Comparison of ENCODE assay signal across 24 cellular contexts in genomic region chr1:217586586-217586985, GRCh38. TPM values are rescaled to one million over a fixed set of nuclear protein-coding genes. Genes with fewer than 3 reads are reported as not detected.
"Had no signal": no experiment of that assay in that cellular context is flagged by ENCODE, and none has a peak within 500 bp of the region (broad histone marks: within the 10 kb centered on the region; RNA-seq: fewer than 3 reads in every experiment).

No MANE protein-coding gene starts in this region.

- H3K27me3 ChIP-seq: brain microvascular endothelial cell, transverse colon, vagina had no signal

- H3K4me3 ChIP-seq: transverse colon, vagina had no signal

- ATAC-seq: activated CD8-positive, alpha-beta T cell treated with anti-CD3 and anti-CD28 coated beads for 36 hours; left ventricle myocardium superior; natural killer cell; right cardiac atrium had no signal

- H3K9me3 ChIP-seq: transverse colon, vagina had no signal

- H3K36me3 ChIP-seq: transverse colon, vagina had no signal

- H3K4me1 ChIP-seq: vagina had no signal

- H3K27ac ChIP-seq: brain microvascular endothelial cell, transverse colon, vagina had no signal

- DNase-seq: activated B cell treated with CpG ODN at 0.5 μM for 24 hours; activated CD4-positive, alpha-beta T cell treated with anti-CD3 and anti-CD28 coated beads for 48 hours; activated CD8-positive, alpha-beta memory T cell treated with anti-CD3 and anti-CD28 coated beads, Interleukin-2, amount 50 U/mL, for 4 hours; activated CD8-positive, alpha-beta T cell treated with anti-CD3 and anti-CD28 coated beads for 36 hours; activated effector memory CD4-positive, alpha-beta T cell treated with anti-CD3 and anti-CD28 coated beads, Interleukin-2, amount 50 U/mL, for 16 hours; activated T-cell treated with anti-CD3 and anti-CD28 coated beads, Interleukin-2, amount 50 U/mL, for 48 hours; amniotic stem cell; brain microvascular endothelial cell; effector memory CD4-positive, alpha-beta T cell; hippocampal formation; left ventricle myocardium superior; mesendoderm; natural killer cell; posterior cingulate gyrus; right cardiac atrium; small intestine; stimulated activated CD4-positive, alpha-beta T cell treated with anti-CD3 and anti-CD28 coated beads, Interleukin-4, amount 100 ng/mL, for 4 hours; stimulated activated CD8-positive, alpha-beta memory T cell treated with anti-CD3 and anti-CD28 coated beads, Interleukin-4, amount 100 ng/mL, for 48 hours; stimulated activated naive CD4-positive, alpha-beta T cell treated with Interleukin-2 at 50 U/mL for 16 hours; substantia nigra; transverse colon had no signal

RNA-seq across cellular contexts. Expression of gene SPATA17, which starts 44.6 kb away (rescaled TPM):
- total RNA-seq: activated B cell treated with CpG ODN at 0.5 μM for 24 hours; activated CD8-positive, alpha-beta T cell treated with anti-CD3 and anti-CD28 coated beads for 36 hours; glomerular endothelial cell; natural killer cell; T-helper 2 cell treated with Interferon-gamma antibody and Interleukin-4, amounts not matched to agents 100 ng/mL and 5 ng/mL, for 36 hours; vagina had no signal
